29 cellular contexts compared by ENCODE assay signal in the genomic region with DNA sequence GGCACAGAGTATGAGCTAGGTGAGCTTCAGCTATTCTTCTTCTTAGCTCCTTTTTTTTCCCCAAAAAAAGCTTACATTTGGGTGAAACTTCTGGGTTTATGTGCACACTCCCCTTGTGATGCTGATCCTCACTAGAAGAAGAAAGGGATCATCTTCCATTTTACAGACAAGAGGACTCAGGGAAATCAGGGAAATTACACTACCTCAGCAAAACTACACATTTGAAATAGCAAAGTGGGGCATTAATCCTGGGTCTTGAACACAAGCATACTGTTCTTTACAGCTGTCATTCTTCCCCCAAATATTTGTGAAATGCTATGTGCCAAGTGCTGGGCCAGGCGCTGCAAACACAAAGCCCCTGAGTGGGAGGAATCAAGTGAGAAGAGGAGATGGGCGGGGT.
"Had no signal": no experiment of that assay in that cellular context is flagged by ENCODE, and none has a peak within 500 bp of the region (broad histone marks: within the 10 kb centered on the region; RNA-seq: fewer than 3 reads in every experiment).

No MANE protein-coding gene starts in this region.

- H3K4me1 ChIP-seq: neural progenitor cell, parathyroid adenoma, spleen, suprapubic skin, testis, transverse colon, upper lobe of right lung, uterus had no signal

- H3K4me3 ChIP-seq: neural progenitor cell, ovary, psoas muscle, skin epidermis, smooth muscle cell, spleen, suprapubic skin, testis, tibial artery, transverse colon, upper lobe of right lung, uterus had no signal

- H2AFZ ChIP-seq: neural progenitor cell, parathyroid adenoma had no signal

- H3K27me3 ChIP-seq: neural progenitor cell, ovary, spleen, suprapubic skin, testis, tibial artery, transverse colon, upper lobe of right lung, uterus had no signal

- H3K9ac ChIP-seq: neural progenitor cell, parathyroid adenoma had no signal

- H3K4me2 ChIP-seq: neural progenitor cell, smooth muscle cell had no signal

- H3K36me3 ChIP-seq: neural progenitor cell, neutrophil, ovary, spleen, suprapubic skin, tibial artery, transverse colon, upper lobe of right lung, uterus had no signal

- ATAC-seq: naive thymus-derived CD4-positive, alpha-beta T cell; psoas muscle; right cardiac atrium; stimulated activated memory B cell treated with anti-CD40 and anti-IgM and Interleukin-4, amounts not matched to agents 10 μg/mL and 1 μg/mL and 100 μg/mL, for 72 hours; stimulated activated naive CD8-positive, alpha-beta T cell treated with anti-CD3 and anti-CD28 coated beads, Interleukin-15, amount 100 ng/mL, for 72 hours; stimulated activated naive CD8-positive, alpha-beta T cell treated with anti-CD3 and anti-CD28 coated beads, Interleukin-15, Interleukin-2, amounts not matched to agents 100 U/mL and 50 U/mL, for 24 hours; upper lobe of right lung had no signal

- H3K9me3 ChIP-seq: neutrophil, ovary, psoas muscle, spleen, suprapubic skin, testis, tibial artery, transverse colon, upper lobe of right lung, uterus had no signal

- DNase-seq: naive thymus-derived CD4-positive, alpha-beta T cell; natural killer cell; nucleus accumbens; ovary; posterior cingulate gyrus; psoas muscle; right cardiac atrium; spleen; stimulated activated CD4-positive, alpha-beta T cell treated with anti-CD3 and anti-CD28 coated beads, Interleukin-12 subunit alpha, Interleukin-12 subunit beta, amount 100 ng/mL, for 4 hours; stimulated activated CD4-positive, alpha-beta T cell treated with anti-CD3 and anti-CD28 coated beads, Interleukin-1b, Interleukin-23, amount 100 ng/mL, for 48 hours; stimulated activated CD4-positive, alpha-beta T cell treated with anti-CD3 and anti-CD28 coated beads, Interleukin-4, amount 100 ng/mL, for 1 hour; stimulated activated CD4-positive, alpha-beta T cell treated with anti-CD3 and anti-CD28 coated beads, Interleukin-4, amount 100 ng/mL, for 4 hours; stimulated activated CD8-positive, alpha-beta memory T cell treated with anti-CD3 and anti-CD28 coated beads, Interleukin-4, amount 100 ng/mL, for 48 hours; stimulated activated naive CD4-positive, alpha-beta T cell; stimulated activated naive CD8-positive, alpha-beta T cell treated with anti-CD3 and anti-CD28 coated beads, Interleukin-15, amount 100 ng/mL, for 72 hours; stimulated activated naive CD8-positive, alpha-beta T cell treated with anti-CD3 and anti-CD28 coated beads, Interleukin-15, Interleukin-2, amounts not matched to agents 100 U/mL and 50 U/mL, for 24 hours; substantia nigra; testis; tibial artery; transverse colon; upper lobe of right lung; uterus had no signal

- H3K27ac ChIP-seq: neural progenitor cell, neutrophil, ovary, parathyroid adenoma, psoas muscle, skin epidermis, spleen, suprapubic skin, testis, tibial artery, transverse colon, upper lobe of right lung, uterus had no signal
